8 cellular contexts compared by ENCODE assay signal in the genomic region with DNA sequence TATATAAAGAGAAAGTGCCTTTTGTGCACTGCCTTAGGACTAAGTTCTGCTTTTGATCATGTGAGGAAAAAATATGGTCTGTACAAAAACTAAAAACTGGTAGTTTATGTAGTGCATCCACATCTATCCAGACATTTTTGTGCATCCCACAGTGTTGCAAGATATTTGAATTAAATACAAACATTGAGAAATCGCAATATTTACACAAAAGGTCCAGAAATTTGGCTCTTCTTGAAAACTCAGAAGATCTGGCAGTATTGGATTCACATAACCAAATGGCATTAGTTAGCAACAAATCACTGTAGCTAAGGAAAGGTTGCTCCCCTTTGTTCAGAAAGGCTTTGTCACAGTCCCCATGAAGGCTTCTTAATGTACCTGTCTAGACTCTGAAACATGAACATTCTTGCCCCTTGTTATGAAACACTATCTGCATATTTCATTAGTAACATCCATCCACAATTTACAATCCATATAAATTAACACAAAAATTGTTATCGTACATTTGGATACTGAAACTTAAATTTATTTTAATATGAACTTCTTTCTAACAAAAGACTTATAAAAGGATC. TPM values are rescaled to one million over a fixed set of nuclear protein-coding genes. Genes with fewer than 3 reads are reported as not detected.
DNase-seq lines count a peak whose midpoint lies in the region; ATAC-seq and TF ChIP-seq lines count a peak whose summit lies in the region.

No MANE protein-coding gene starts in this region.

- H3K9me2 ChIP-seq in hepatocyte (replicated peaks; ENCODE audit: insufficient read depth) = no peaks in the 10 kb centered on the region

- peak overlapping the region; percentile 98 for H3K4me3 Mint-ChIP-seq in activated naive CD4-positive, alpha-beta T cell treated with anti-CD3 and anti-CD28 coated beads, Interleukin-2, amount 50 U/mL, for 24 hours
- no peak overlapping the region for H3K4me3 Mint-ChIP-seq in activated naive CD4-positive, alpha-beta T cell treated with anti-CD3 and anti-CD28 coated beads for 36 hours
- peak overlapping the region; percentile 100 for H3K4me3 Mint-ChIP-seq in activated T-helper 17 cell treated with anti-CD3 and anti-CD28 coated beads, Interleukin-2, amount 50 U/mL, for 72 hours

- H3K79me2 ChIP-seq in hepatocyte = peaks cover 66% of the 10 kb centered on the region

- H4K20me1 ChIP-seq in hepatocyte (ENCODE audit: insufficient read depth, poor library complexity, severe bottlenecking) = peaks cover 27% of the 10 kb centered on the region

- peaks cover 67% of the 10 kb centered on the region for H3K4me1 Mint-ChIP-seq in activated naive CD4-positive, alpha-beta T cell treated with anti-CD3 and anti-CD28 coated beads, Interleukin-2, amount 50 U/mL, for 24 hours
- H3K4me1 Mint-ChIP-seq in activated naive CD4-positive, alpha-beta T cell treated with anti-CD3 and anti-CD28 coated beads for 36 hours (ENCODE audit: low read depth) = peaks cover 38% of the 10 kb centered on the region
- H3K4me1 Mint-ChIP-seq in activated T-helper 17 cell treated with anti-CD3 and anti-CD28 coated beads, Interleukin-2, amount 50 U/mL, for 72 hours = peaks cover 31% of the 10 kb centered on the region

- WGBS in hepatocyte (ENCODE audit: low lambda C conversion rate, missing lambda C conversion rate) = 83% methylated on average over 2 of the region's 2 CpGs
- WGBS in spleen, 5 donors = 92 to 98% (median 96%) methylated on average over 2 of the region's 2 CpGs

- TF ChIP-seq CTCF in hepatocyte (IDR thresholded peaks at IDR 0.05; ENCODE audit: poor library complexity) (no peak), spleen (IDR thresholded peaks at IDR 0.05 in 8 of 11, conservative IDR thresholded peaks at IDR 0.05 in 3 of 11) (no peak)

- H2AFZ ChIP-seq in hepatocyte = no peak overlapping the region

- no peaks in the 10 kb centered on the region for H3K9me3 Mint-ChIP-seq in activated naive CD4-positive, alpha-beta T cell treated with anti-CD3 and anti-CD28 coated beads, Interleukin-2, amount 50 U/mL, for 24 hours
- no peaks in the 10 kb centered on the region for H3K9me3 Mint-ChIP-seq in activated naive CD4-positive, alpha-beta T cell treated with anti-CD3 and anti-CD28 coated beads for 36 hours
- no peaks in the 10 kb centered on the region for H3K9me3 Mint-ChIP-seq in activated T-helper 17 cell treated with anti-CD3 and anti-CD28 coated beads, Interleukin-2, amount 50 U/mL, for 72 hours

- H3K36me3 Mint-ChIP-seq in activated naive CD4-positive, alpha-beta T cell treated with anti-CD3 and anti-CD28 coated beads, Interleukin-2, amount 50 U/mL, for 24 hours = peaks cover 13% of the 10 kb centered on the region
- H3K36me3 Mint-ChIP-seq in activated naive CD4-positive, alpha-beta T cell treated with anti-CD3 and anti-CD28 coated beads for 36 hours (ENCODE audit: low read depth) = peaks cover 34% of the 10 kb centered on the region
- H3K36me3 Mint-ChIP-seq in activated T-helper 17 cell treated with anti-CD3 and anti-CD28 coated beads, Interleukin-2, amount 50 U/mL, for 72 hours (ENCODE audit: low read depth) = peaks cover 74% of the 10 kb centered on the region

- DNase-seq in activated naive CD4-positive, alpha-beta T cell treated with anti-CD3 and anti-CD28 coated beads for 36 hours = no peak
- DNase-seq in hepatocyte (ENCODE audit: low spot score) (no peak), spleen (no peak), HUDEP-2 (lab: John Stamatoyannopoulos, UW; ENCODE audit: unreplicated experiment in 76 of 76) (no peak), retina (no peak)

- H3K27me3 Mint-ChIP-seq in activated naive CD4-positive, alpha-beta T cell treated with anti-CD3 and anti-CD28 coated beads, Interleukin-2, amount 50 U/mL, for 24 hours = peaks cover 5% of the 10 kb centered on the region
- peaks cover 5% of the 10 kb centered on the region for H3K27me3 Mint-ChIP-seq in activated naive CD4-positive, alpha-beta T cell treated with anti-CD3 and anti-CD28 coated beads for 36 hours (ENCODE audit: low read depth)
- peaks cover 4% of the 10 kb centered on the region for H3K27me3 Mint-ChIP-seq in activated T-helper 17 cell treated with anti-CD3 and anti-CD28 coated beads, Interleukin-2, amount 50 U/mL, for 72 hours

- CTCF ChIA-PET in activated naive CD4-positive, alpha-beta T cell treated with anti-CD3 and anti-CD28 coated beads for 36 hours (lab: Charles Lee) = interaction anchor here (1.4 kb wide), 1 partner anchor 9 kb away, joined by 6 read pairs; no protein-coding TSS in a partner anchor

- H3K4me3 ChIP-seq in hepatocyte = peak overlapping the region; percentile 75
- peak overlapping the region in 5 of 8 donors; percentile 60 to 78 (median 66) for H3K4me3 ChIP-seq in spleen

- H3K27ac ChIP-seq in hepatocyte = peak overlapping the region; percentile 99
- H3K27ac ChIP-seq in spleen = peak overlapping the region in 5 of 8 donors; percentile 9 to 99 (median 95)

- H3K36me3 ChIP-seq in hepatocyte (replicated peaks; ENCODE audit: insufficient read depth, low read depth) (no peaks in the 10 kb centered on the region), spleen (peaks cover 3 to 46% (median 21%) of the 10 kb centered on the region in 6 donors)

- H3K27me3 ChIP-seq in hepatocyte (no peaks in the 10 kb centered on the region), spleen (replicated peaks in 1 of 7) (no peaks in the 10 kb centered on the region)

- no peak for ATAC-seq in activated T-helper 17 cell treated with anti-CD3 and anti-CD28 coated beads, Interleukin-2, amount 50 U/mL, for 72 hours (replicated peaks)
- no peak for ATAC-seq in GM18861 (IDR thresholded peaks at IDR 0.05; ENCODE audit: unreplicated experiment)

- H3K4me2 ChIP-seq in hepatocyte = peak overlapping the region; percentile 82

- H3K27ac Mint-ChIP-seq in activated naive CD4-positive, alpha-beta T cell treated with anti-CD3 and anti-CD28 coated beads, Interleukin-2, amount 50 U/mL, for 24 hours = no peak overlapping the region
- H3K27ac Mint-ChIP-seq in activated naive CD4-positive, alpha-beta T cell treated with anti-CD3 and anti-CD28 coated beads for 36 hours = no peak overlapping the region
- peak overlapping the region; percentile 100 for H3K27ac Mint-ChIP-seq in activated T-helper 17 cell treated with anti-CD3 and anti-CD28 coated beads, Interleukin-2, amount 50 U/mL, for 72 hours

- no peaks in the 10 kb centered on the region for H3K9me3 ChIP-seq in hepatocyte (ENCODE audit: low read depth)
- H3K9me3 ChIP-seq in spleen = no peaks in the 10 kb centered on the region

- intact Hi-C loops in activated naive CD4-positive, alpha-beta T cell treated with anti-CD3 and anti-CD28 coated beads for 36 hours (cut with micrococcal nuclease) = loop anchor here (5.0 to 10.0 kb wide), 4 partner anchors 1061 to 1961 kb away; partner anchors contain the start of gene ACVR2A
- intact Hi-C loops in spleen (cut with DNase I; ENCODE audit: low total_unique reads) = no loop called here

- TF ChIP-seq POLR2A in spleen (IDR thresholded peaks at IDR 0.05) = no peak

- H3K4me1 ChIP-seq in hepatocyte (ENCODE audit: insufficient read depth) (peaks cover 13% of the 10 kb centered on the region), spleen (peaks cover 13 to 72% (median 57%) of the 10 kb centered on the region in 6 donors)

RNA-seq across cellular contexts. Expression of gene MMADHC, which starts 2.2 kb away (rescaled TPM):
- 100 to 1,000 TPM; 142 to 143 TPM for total RNA-seq in activated naive CD4-positive, alpha-beta T cell treated with anti-CD3 and anti-CD28 coated beads for 36 hours
- total RNA-seq in activated T-helper 17 cell treated with anti-CD3 and anti-CD28 coated beads, Interleukin-2, amount 50 U/mL, for 72 hours = 100 to 1,000 TPM in 1 of 2 donors, 10 to 100 TPM in 1; 99.4 to 120 TPM
- total RNA-seq in hepatocyte (156 and 158 TPM in 2 replicates), spleen (10 to 100 TPM; 64.6 to 85.6 (median 73.3) TPM)
- polyA plus RNA-seq in hepatocyte (134 and 138 TPM in 2 replicates), spleen (10 to 100 TPM; 38.0 to 57.7 (median 54.0) TPM)
